In genomic region chr1:85387781-85388180, GRCh38 we compare ENCODE assay signal across 21 cellular contexts.
"Had no signal": no experiment of that assay in that cellular context is flagged by ENCODE, and none has a peak within 500 bp of the region (broad histone marks: within the 10 kb centered on the region; RNA-seq: fewer than 3 reads in every experiment).

No MANE protein-coding gene starts in this region.

- DNase-seq: colonic mucosa; effector CD4-positive, alpha-beta T cell; endodermal cell; gastrocnemius medialis; heart right ventricle; hypothalamus; kidney glomerular epithelial cell; mammary epithelial cell; naive thymus-derived CD4-positive, alpha-beta T cell; nephron progenitor cell; posterior cingulate gyrus; spleen; stimulated activated CD4-positive, alpha-beta T cell treated with anti-CD3 and anti-CD28 coated beads, Interleukin-2, amount 100 ng/mL, for 24 hours; stimulated activated CD4-positive, alpha-beta T cell treated with anti-CD3 and anti-CD28 coated beads, Interleukin-4, amount 100 ng/mL, for 4 hours; stimulated activated naive B cell treated with anti-CD40 and anti-IgM and Interleukin-4, amounts not matched to agents 10 μg/mL and 1 μg/mL and 100 μg/mL, for 72 hours; stimulated activated naive CD8-positive, alpha-beta T cell treated with anti-CD3 and anti-CD28 coated beads, Interleukin-15, amount 100 ng/mL, for 72 hours; testis had no signal

- H3K4me3 ChIP-seq: colonic mucosa, gastrocnemius medialis, heart right ventricle, spleen, testis, tibial nerve had no signal

- H3K36me3 ChIP-seq: colonic mucosa, gastrocnemius medialis, heart right ventricle, neutrophil, spleen, tibial nerve had no signal

- ATAC-seq: gastrocnemius medialis; naive thymus-derived CD4-positive, alpha-beta T cell; sciatic nerve; stimulated activated naive B cell treated with anti-CD40 and anti-IgM and Interleukin-4, amounts not matched to agents 10 μg/mL and 1 μg/mL and 100 μg/mL, for 72 hours; stimulated activated naive CD8-positive, alpha-beta T cell treated with anti-CD3 and anti-CD28 coated beads, Interleukin-15, amount 100 ng/mL, for 72 hours had no signal

- FAIRE-seq: islet of Langerhans had no signal

- H3K27ac ChIP-seq: colonic mucosa, gastrocnemius medialis, heart right ventricle, neutrophil, spleen, testis, tibial nerve had no signal

- H3K4me1 Mint-ChIP-seq: naive thymus-derived CD4-positive, alpha-beta T cell; nephron progenitor cell; stimulated activated naive B cell treated with anti-CD40 and anti-IgM and Interleukin-4, amounts not matched to agents 10 μg/mL and 1 μg/mL and 100 μg/mL, for 72 hours; stimulated activated naive CD8-positive, alpha-beta T cell treated with anti-CD3 and anti-CD28 coated beads, Interleukin-15, amount 100 ng/mL, for 72 hours had no signal

- H3K27ac Mint-ChIP-seq: endodermal cell; naive thymus-derived CD4-positive, alpha-beta T cell; nephron progenitor cell; stimulated activated naive B cell treated with anti-CD40 and anti-IgM and Interleukin-4, amounts not matched to agents 10 μg/mL and 1 μg/mL and 100 μg/mL, for 72 hours; stimulated activated naive CD8-positive, alpha-beta T cell treated with anti-CD3 and anti-CD28 coated beads, Interleukin-15, amount 100 ng/mL, for 72 hours had no signal

- H3K4me3 Mint-ChIP-seq: endodermal cell; naive thymus-derived CD4-positive, alpha-beta T cell; nephron progenitor cell; stimulated activated naive B cell treated with anti-CD40 and anti-IgM and Interleukin-4, amounts not matched to agents 10 μg/mL and 1 μg/mL and 100 μg/mL, for 72 hours; stimulated activated naive CD8-positive, alpha-beta T cell treated with anti-CD3 and anti-CD28 coated beads, Interleukin-15, amount 100 ng/mL, for 72 hours had no signal

- H3K9me3 ChIP-seq: colonic mucosa, gastrocnemius medialis, neutrophil, testis had no signal

- H3K27me3 Mint-ChIP-seq: stimulated activated naive B cell treated with anti-CD40 and anti-IgM and Interleukin-4, amounts not matched to agents 10 μg/mL and 1 μg/mL and 100 μg/mL, for 72 hours had no signal

- H3K27me3 ChIP-seq: colonic mucosa, gastrocnemius medialis, heart right ventricle, neutrophil, spleen, testis, tibial nerve had no signal

- H3K4me1 ChIP-seq: gastrocnemius medialis, spleen, testis, tibial nerve had no signal

- H3K36me3 Mint-ChIP-seq: naive thymus-derived CD4-positive, alpha-beta T cell had no signal
